23 cellular contexts compared by ENCODE assay signal in the genomic region with DNA sequence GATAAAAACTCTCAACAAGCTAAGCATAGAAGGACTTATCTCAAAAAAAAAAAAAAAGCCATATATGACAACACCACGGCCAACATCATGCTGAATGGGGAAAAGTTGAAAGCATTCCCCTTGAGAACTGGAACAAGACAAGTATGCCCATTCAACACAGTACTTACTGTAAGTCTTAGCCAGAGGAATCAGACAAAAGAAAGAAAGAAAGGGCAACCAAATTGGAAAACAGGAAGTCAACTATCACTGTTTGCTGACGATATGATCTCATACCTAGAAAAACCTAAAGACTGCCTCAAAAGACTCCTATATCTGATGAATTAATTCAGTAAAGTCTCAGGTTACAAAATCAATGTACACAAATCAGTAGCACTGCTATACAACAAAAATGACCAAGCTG. TPM values are rescaled to one million over a fixed set of nuclear protein-coding genes. Genes with fewer than 3 reads are reported as not detected.
DNase-seq lines count a peak whose midpoint lies in the region; ATAC-seq and FAIRE-seq lines count a peak whose summit lies in the region.
"Had no signal": no experiment of that assay in that cellular context is flagged by ENCODE, and none has a peak within 500 bp of the region (broad histone marks: within the 10 kb centered on the region; RNA-seq: fewer than 3 reads in every experiment).

No MANE protein-coding gene starts in this region.

- 48 to 71% (median 56%) methylated on average over 2 of the region's 2 CpGs for WGBS in small intestine, 3 donors

- peak overlapping the region in 1 of 2 donors; percentile 17 for H3K27ac ChIP-seq in small intestine (ENCODE audit: low read depth in 1 of 2, low read length in 1 of 2)
- H3K27ac ChIP-seq: A549, gastrocnemius medialis, neural progenitor cell, stomach, upper lobe of right lung had no signal

- peaks cover 17% of the 10 kb centered on the region for H3K36me3 Mint-ChIP-seq in activated CD4-positive, alpha-beta T cell treated with anti-CD3 and anti-CD28 coated beads, Interleukin-2, amount 10 ng/mL, durations not matched to agents 7 days and 5 days (ENCODE audit: low read depth)
- H3K36me3 Mint-ChIP-seq in activated T-helper 1 cell treated with anti-CD3 and anti-CD28 coated beads, Interleukin-12 subunit alpha, Interleukin-12 subunit beta, Interleukin-2, Interleukin-4 antibody, amounts not matched to agents 30 ng/mL and 10 ng/mL and 1 ng/mL, durations not matched to agents 14 hours and 24 hours and 36 hours (ENCODE audit: low read depth), result peaks cover 6% of the 10 kb centered on the region
- no peaks in the 10 kb centered on the region for H3K36me3 Mint-ChIP-seq in naive thymus-derived CD8-positive, alpha-beta T cell
- H3K36me3 Mint-ChIP-seq: neural progenitor cell had no signal

- DNase-seq in activated CD4-positive, alpha-beta T cell treated with anti-CD3 and anti-CD28 coated beads, Interleukin-2, amount 10 ng/mL, durations not matched to agents 7 days and 5 days, result no peak
- no peak for DNase-seq in activated CD4-positive, alpha-beta T cell treated with anti-CD3 and anti-CD28 coated beads, Interleukin-2, amount 50 U/mL, for 48 hours
- DNase-seq in MV-4-11 (lab: John Stamatoyannopoulos, UW), result peak; percentile 22
- DNase-seq in activated T-helper 1 cell treated with anti-CD3 and anti-CD28 coated beads, Interleukin-12 subunit alpha, Interleukin-12 subunit beta, Interleukin-2, Interleukin-4 antibody, amounts not matched to agents 30 ng/mL and 10 ng/mL and 1 ng/mL, durations not matched to agents 14 hours and 24 hours and 36 hours (ENCODE audit: low spot score), result no peak
- DNase-seq in naive thymus-derived CD8-positive, alpha-beta T cell, result peak in 1 of 10 donors; percentile 36
- no peak for DNase-seq in stimulated activated CD8-positive, alpha-beta memory T cell treated with anti-CD3 and anti-CD28 coated beads, Interleukin-4, amount 100 ng/mL, for 48 hours
- no peak for DNase-seq in small intestine
- DNase-seq: activated CD4-positive, alpha-beta T cell treated with anti-CD3 and anti-CD28 coated beads for 4 hours; activated effector memory CD4-positive, alpha-beta T cell treated with Interleukin-2 at 50 U/mL for 16 hours; C1 segment of cervical spinal cord; gastrocnemius medialis; left cardiac atrium; NCI-H187 treated with DMSO at 0.1 percent for 48 hours; NCI-H345; SHP77 treated with DMSO at 0.1 percent for 48 hours; stomach; upper lobe of right lung had no signal

- FAIRE-seq in small intestine (lab: Jason Lieb, UNC), result no peak
- FAIRE-seq: A549, GM18507, HTR-8/SVneo had no signal

- H3K27ac Mint-ChIP-seq in activated CD4-positive, alpha-beta T cell treated with anti-CD3 and anti-CD28 coated beads, Interleukin-2, amount 10 ng/mL, durations not matched to agents 7 days and 5 days, result peak overlapping the region; percentile 93
- H3K27ac Mint-ChIP-seq in activated T-helper 1 cell treated with anti-CD3 and anti-CD28 coated beads, Interleukin-12 subunit alpha, Interleukin-12 subunit beta, Interleukin-2, Interleukin-4 antibody, amounts not matched to agents 30 ng/mL and 10 ng/mL and 1 ng/mL, durations not matched to agents 14 hours and 24 hours and 36 hours, result peak overlapping the region; percentile 85
- peak overlapping the region; percentile 87 to 96 (median 92) for H3K27ac Mint-ChIP-seq in naive thymus-derived CD8-positive, alpha-beta T cell
- H3K27ac Mint-ChIP-seq: neural progenitor cell had no signal

- intact Hi-C loops in activated T-helper 1 cell treated with anti-CD3 and anti-CD28 coated beads, Interleukin-12 subunit alpha, Interleukin-12 subunit beta, Interleukin-2, Interleukin-4 antibody, amounts not matched to agents 30 ng/mL and 10 ng/mL and 1 ng/mL, durations not matched to agents 14 hours and 24 hours and 36 hours (cut with micrococcal nuclease), result loop anchor here (1.0 to 2.0 kb wide), 3 partner anchors 14 to 77 kb away; no protein-coding TSS in a partner anchor

- H3K27me3 ChIP-seq in small intestine (ENCODE audit: control insufficient read depth in 2 of 2, insufficient read depth in 2 of 2, low read length in 2 of 2), result no peaks in the 10 kb centered on the region
- H3K27me3 ChIP-seq: gastrocnemius medialis, neural progenitor cell, stomach, upper lobe of right lung had no signal

- H3K4me1 ChIP-seq in small intestine (ENCODE audit: control insufficient read depth in 2 of 2, insufficient read depth in 1 of 2, low read depth in 1 of 2, low read length in 1 of 2), result no peaks in the 10 kb centered on the region
- H3K4me1 ChIP-seq: A549, gastrocnemius medialis, neural progenitor cell, stomach, upper lobe of right lung had no signal

- POLR2A ChIA-PET in activated CD4-positive, alpha-beta T cell treated with anti-CD3 and anti-CD28 coated beads, Interleukin-2, amount 10 ng/mL, durations not matched to agents 7 days and 5 days (lab: Charles Lee), result interaction anchor here (0.7 kb wide), 1 partner anchor 64 kb away, joined by 11 read pairs; no protein-coding TSS in a partner anchor
- POLR2A ChIA-PET in naive thymus-derived CD8-positive, alpha-beta T cell (lab: Charles Lee), result interaction anchor here (0.7 to 9.8 kb wide), 3 partner anchors 25 to 248 kb away, joined by 3 to 140 read pairs (median 5); partner anchors contain the start of gene PTGER4

- peaks cover 16% of the 10 kb centered on the region for H3K9me3 Mint-ChIP-seq in activated CD4-positive, alpha-beta T cell treated with anti-CD3 and anti-CD28 coated beads, Interleukin-2, amount 10 ng/mL, durations not matched to agents 7 days and 5 days
- H3K9me3 Mint-ChIP-seq in activated T-helper 1 cell treated with anti-CD3 and anti-CD28 coated beads, Interleukin-12 subunit alpha, Interleukin-12 subunit beta, Interleukin-2, Interleukin-4 antibody, amounts not matched to agents 30 ng/mL and 10 ng/mL and 1 ng/mL, durations not matched to agents 14 hours and 24 hours and 36 hours, result peaks cover 11% of the 10 kb centered on the region
- peaks cover 0 to 3% (median 0%) of the 10 kb centered on the region in 9 donors for H3K9me3 Mint-ChIP-seq in naive thymus-derived CD8-positive, alpha-beta T cell
- H3K9me3 Mint-ChIP-seq: neural progenitor cell had no signal

- peak; percentile 13 to 16 for ATAC-seq in naive thymus-derived CD8-positive, alpha-beta T cell
- no peak for ATAC-seq in HG03039 (IDR thresholded peaks at IDR 0.05; ENCODE audit: unreplicated experiment)
- ATAC-seq: A549, gastrocnemius medialis, HCT116, left cardiac atrium, upper lobe of right lung had no signal

- no peak overlapping the region for H3K4me3 ChIP-seq in small intestine (ENCODE audit: low read depth in 1 of 2, low read length in 2 of 2)
- H3K4me3 ChIP-seq: A549, gastrocnemius medialis, neural progenitor cell, stomach, upper lobe of right lung had no signal

- H3K4me1 Mint-ChIP-seq in activated CD4-positive, alpha-beta T cell treated with anti-CD3 and anti-CD28 coated beads, Interleukin-2, amount 10 ng/mL, durations not matched to agents 7 days and 5 days, result peaks cover 76% of the 10 kb centered on the region
- peaks cover 76% of the 10 kb centered on the region for H3K4me1 Mint-ChIP-seq in activated T-helper 1 cell treated with anti-CD3 and anti-CD28 coated beads, Interleukin-12 subunit alpha, Interleukin-12 subunit beta, Interleukin-2, Interleukin-4 antibody, amounts not matched to agents 30 ng/mL and 10 ng/mL and 1 ng/mL, durations not matched to agents 14 hours and 24 hours and 36 hours (ENCODE audit: low read depth)
- H3K4me1 Mint-ChIP-seq in naive thymus-derived CD8-positive, alpha-beta T cell, result peaks cover 45 to 67% (median 59%) of the 10 kb centered on the region in 4 donors

- peak overlapping the region; percentile 78 for H3K4me3 Mint-ChIP-seq in activated CD4-positive, alpha-beta T cell treated with anti-CD3 and anti-CD28 coated beads, Interleukin-2, amount 10 ng/mL, durations not matched to agents 7 days and 5 days
- peak overlapping the region; percentile 85 for H3K4me3 Mint-ChIP-seq in activated T-helper 1 cell treated with anti-CD3 and anti-CD28 coated beads, Interleukin-12 subunit alpha, Interleukin-12 subunit beta, Interleukin-2, Interleukin-4 antibody, amounts not matched to agents 30 ng/mL and 10 ng/mL and 1 ng/mL, durations not matched to agents 14 hours and 24 hours and 36 hours
- peak overlapping the region; percentile 0 to 86 (median 72) for H3K4me3 Mint-ChIP-seq in naive thymus-derived CD8-positive, alpha-beta T cell
- H3K4me3 Mint-ChIP-seq: neural progenitor cell had no signal

- H3K36me3 ChIP-seq in small intestine (ENCODE audit: control insufficient read depth in 2 of 2, insufficient read depth in 2 of 2, low read length in 2 of 2), result no peaks in the 10 kb centered on the region
- H3K36me3 ChIP-seq: gastrocnemius medialis, neural progenitor cell, stomach, upper lobe of right lung had no signal

- no peaks in the 10 kb centered on the region for H3K27me3 Mint-ChIP-seq in activated CD4-positive, alpha-beta T cell treated with anti-CD3 and anti-CD28 coated beads, Interleukin-2, amount 10 ng/mL, durations not matched to agents 7 days and 5 days
- H3K27me3 Mint-ChIP-seq in activated T-helper 1 cell treated with anti-CD3 and anti-CD28 coated beads, Interleukin-12 subunit alpha, Interleukin-12 subunit beta, Interleukin-2, Interleukin-4 antibody, amounts not matched to agents 30 ng/mL and 10 ng/mL and 1 ng/mL, durations not matched to agents 14 hours and 24 hours and 36 hours (ENCODE audit: insufficient read depth), result peaks cover 3% of the 10 kb centered on the region
- H3K27me3 Mint-ChIP-seq in naive thymus-derived CD8-positive, alpha-beta T cell, result no peaks in the 10 kb centered on the region

- H3K9me3 ChIP-seq in small intestine (ENCODE audit: control insufficient read depth, low read depth), result no peaks in the 10 kb centered on the region
- H3K9me3 ChIP-seq: A549, gastrocnemius medialis, stomach, upper lobe of right lung had no signal

- CTCF ChIA-PET in activated CD4-positive, alpha-beta T cell treated with anti-CD3 and anti-CD28 coated beads, Interleukin-2, amount 10 ng/mL, durations not matched to agents 7 days and 5 days (lab: Charles Lee), result interaction anchor here (0.7 to 1.5 kb wide), 4 partner anchors 20 to 115 kb away, joined by 3 to 5 read pairs (median 3); no protein-coding TSS in a partner anchor

RNA-seq across cellular contexts. Expression of gene PTGER4, which starts 24.6 kb away (rescaled TPM):
- total RNA-seq in activated CD4-positive, alpha-beta T cell treated with anti-CD3 and anti-CD28 coated beads, Interleukin-2, amount 10 ng/mL, durations not matched to agents 7 days and 5 days, result 10 to 100 TPM; 45.7 to 46.8 TPM
- 57.3 and 61.0 TPM in 2 replicates for total RNA-seq in activated T-helper 1 cell treated with anti-CD3 and anti-CD28 coated beads, Interleukin-12 subunit alpha, Interleukin-12 subunit beta, Interleukin-2, Interleukin-4 antibody, amounts not matched to agents 30 ng/mL and 10 ng/mL and 1 ng/mL, durations not matched to agents 14 hours and 24 hours and 36 hours
- 10 to 100 TPM; 28.2 to 30.7 TPM for total RNA-seq in naive thymus-derived CD8-positive, alpha-beta T cell
- polyA plus RNA-seq in naive thymus-derived CD8-positive, alpha-beta T cell, result 10 to 100 TPM; 36.0 to 43.8 (median 41.6) TPM
- 10 to 100 TPM; 17.2 to 29.7 (median 21.1) TPM for polyA plus RNA-seq in small intestine
